Comparison of ENCODE assay signal across 8 cellular contexts in the genomic region with DNA sequence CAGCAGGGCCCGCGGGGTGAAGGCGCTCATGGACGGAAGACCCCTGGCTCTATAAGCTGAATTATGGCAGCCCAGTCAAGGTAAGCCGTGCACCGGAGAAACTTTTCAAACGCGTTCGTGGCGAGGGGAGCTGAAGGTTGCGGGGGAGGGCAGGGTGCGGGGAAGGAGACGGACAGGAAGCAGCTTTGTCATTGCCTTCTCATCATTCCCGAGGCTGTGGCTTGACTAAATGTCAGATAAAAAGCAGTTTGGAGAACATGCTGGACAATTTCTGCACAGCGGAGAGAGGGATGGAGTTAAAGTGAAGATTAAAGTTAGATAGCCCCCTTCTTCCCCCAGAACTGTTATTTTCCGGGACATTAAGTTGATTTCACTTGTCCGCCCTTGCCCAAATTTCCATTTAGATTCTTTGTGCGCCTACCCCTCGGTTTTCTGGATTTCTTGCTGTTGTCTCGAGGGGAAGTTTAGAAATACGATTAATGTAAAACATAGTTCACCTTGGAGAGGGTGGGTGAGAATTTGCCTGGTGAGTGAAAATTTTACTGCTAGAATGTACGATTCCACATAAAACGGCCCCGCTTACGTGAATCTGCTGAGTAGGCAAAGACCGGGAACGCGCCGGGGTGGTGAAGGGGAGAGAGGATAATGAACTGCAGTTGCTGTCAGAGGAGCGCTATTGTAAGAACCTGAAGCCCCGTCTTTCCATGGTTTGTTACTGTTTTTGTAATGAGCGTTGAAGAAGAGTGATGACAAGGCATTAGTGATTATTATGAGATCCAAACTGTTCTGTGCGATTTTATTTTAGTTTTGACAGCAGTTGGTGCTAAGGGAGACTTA.
A peak's percentile ranks its signal among the peaks of the same experiment; 100 is the strongest.
DNase-seq lines count a peak whose midpoint lies in the region; ATAC-seq, FAIRE-seq and TF ChIP-seq lines count a peak whose summit lies in the region.

No MANE protein-coding gene starts in this region.

- TF ChIP-seq CTCF in dorsolateral prefrontal cortex (IDR thresholded peaks at IDR 0.05 in 54 of 56, conservative IDR thresholded peaks at IDR 0.05 in 2 of 56; ENCODE audit: low read depth in 1 of 56, partially characterized antibody in 56 of 56) (peak in 3 of 56 donors; percentile 16 to 24 (median 22)), lung (IDR thresholded peaks at IDR 0.05; ENCODE audit: control extremely low read depth, extremely low read depth) (no peak)

- H3K9me3 ChIP-seq in lung (ENCODE audit: control insufficient read depth in 2 of 2, insufficient read depth in 1 of 2, low read length in 1 of 2) = peaks cover 0 to 4% of the 10 kb centered on the region in 2 donors

- H3K4me3 ChIP-seq in dorsolateral prefrontal cortex (peak overlapping the region; percentile 55 to 96 (median 81)), lung (peak overlapping the region; percentile 93)

- H3K4me1 ChIP-seq in lung (ENCODE audit: control insufficient read depth in 2 of 2, insufficient read depth in 2 of 2, low read length in 2 of 2) = peaks cover 4 to 31% of the 10 kb centered on the region in 2 donors

- intact Hi-C loops in dorsolateral prefrontal cortex (cut with DNase I) = loop anchor here (1.0 to 5.0 kb wide), 4 partner anchors 66 to 85 kb away; partner anchors contain the start of gene AFF1 (in 2 of the 2)

- DNase-seq in GM12891 (ENCODE audit: insufficient read length, low spot score) = no peak
- DNase-seq in NCI-H2029 (lab: John Stamatoyannopoulos, UW) = peak; percentile 46
- DNase-seq in activated CD4-positive, CD25-positive, alpha-beta regulatory T cell treated with anti-CD3 and anti-CD28 coated beads, Interleukin-2, amount 50 U/mL, for 72 hours = peak; percentile 32
- DNase-seq in dorsolateral prefrontal cortex = peak in 8 of 10 donors; percentile 41 to 68 (median 60)
- DNase-seq in lung (ENCODE audit: low spot score) = peak; percentile 51
- DNase-seq in stimulated activated CD8-positive, alpha-beta memory T cell treated with anti-CD3 and anti-CD28 coated beads, Interleukin-15, amount 100 ng/mL, for 1 hour (ENCODE audit: low read depth) = peak; percentile 5

- TF ChIP-seq POLR2A in GM12891 (IDR thresholded peaks at IDR 0.05; ENCODE audit: low read depth, low read length) = no peak

- no peaks in the 10 kb centered on the region for H3K27me3 ChIP-seq in dorsolateral prefrontal cortex
- no peaks in the 10 kb centered on the region for H3K27me3 ChIP-seq in lung (ENCODE audit: control insufficient read depth, insufficient read depth)

- peak; percentile 35 for ATAC-seq in lung (ENCODE audit: insufficient read depth, low FRiP score)
- no peak for ATAC-seq in HG03175 (IDR thresholded peaks at IDR 0.05; ENCODE audit: unreplicated experiment)
- no peak for ATAC-seq in HG03442 (IDR thresholded peaks at IDR 0.05; ENCODE audit: unreplicated experiment)

- H3K36me3 ChIP-seq in lung (ENCODE audit: control insufficient read depth in 2 of 2, insufficient read depth in 2 of 2, low read length in 2 of 2) = peaks cover 0 to under 1% of the 10 kb centered on the region in 2 donors

- 0% methylated on average over 33 of the region's 33 CpGs for WGBS in lung, 2 donors

- H3K27ac ChIP-seq in dorsolateral prefrontal cortex (peak overlapping the region; percentile 88 to 99 (median 97)), lung (ENCODE audit: low read depth in 1 of 2, low read length in 1 of 2) (peak overlapping the region; percentile 90 to 97)

- peak; percentile 38 for FAIRE-seq in GM12891 (lab: Jason Lieb, UNC)

TF ChIP-seq in GM12891, 5 proteins besides CTCF, POLR2A, EP300 and RAD21:
- TF ChIP-seq PAX5 (IDR thresholded peaks at IDR 0.05; ENCODE audit: insufficient read depth, low read length, severe bottlenecking) = no peak
- TF ChIP-seq TAF1 (IDR thresholded peaks at IDR 0.05; ENCODE audit: low read depth, low read length) = no peak
TF ChIP-seq in GM12891: peak in this region for 0.
